In the genomic region with DNA sequence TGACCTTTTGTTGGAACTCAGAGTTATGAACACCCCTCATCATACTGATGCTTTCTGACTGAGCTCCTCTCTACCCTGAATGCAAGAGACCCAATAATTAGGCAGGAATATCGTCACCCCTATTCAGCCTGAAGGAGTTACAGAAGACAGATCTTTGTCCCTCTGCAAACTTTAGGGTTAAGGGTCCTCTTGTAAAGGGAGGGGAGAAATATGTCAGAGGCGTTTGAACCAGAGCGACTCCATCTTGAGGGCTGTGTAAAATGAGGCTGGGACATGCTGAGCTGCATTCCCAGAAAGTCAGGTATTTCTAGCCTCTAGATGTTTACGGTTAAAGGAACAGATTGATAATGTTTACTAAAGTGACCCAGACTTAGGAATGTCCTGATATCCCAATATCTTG, we compare ENCODE assay signal across 1 cellular context.
TF ChIP-seq lines count a peak whose summit lies in the region.

No MANE protein-coding gene starts in this region.

TF ChIP-seq in K562, 482 proteins besides CTCF, POLR2A, EP300 and RAD21 (continued from another document and continues in another):
- TF ChIP-seq ZNF217 (CRISPR knock-in tag; IDR thresholded peaks at IDR 0.05): no peak
- no peak for TF ChIP-seq ZNF436 (CRISPR knock-in tag; IDR thresholded peaks at IDR 0.05)
- TF ChIP-seq HDAC1 (IDR thresholded peaks at IDR 0.05): no peak
- no peak for TF ChIP-seq TFAP4 (CRISPR knock-in tag; IDR thresholded peaks at IDR 0.05; ENCODE audit: borderline replicate concordance)
- TF ChIP-seq FOXP1 (CRISPR knock-in tag; IDR thresholded peaks at IDR 0.05): no peak
- TF ChIP-seq SOX6 (IDR thresholded peaks at IDR 0.05): no peak
- no peak for TF ChIP-seq NR2C1 (IDR thresholded peaks at IDR 0.05)
- peak; percentile 90 for TF ChIP-seq NR2C1 (tag; IDR thresholded peaks at IDR 0.05)
- no peak for TF ChIP-seq TAF15 (IDR thresholded peaks at IDR 0.05; ENCODE audit: low read depth, low read length)
- no peak for TF ChIP-seq NRF1 (conservative IDR thresholded peaks at IDR 0.05 in 1 of 2, IDR thresholded peaks at IDR 0.05 in 1 of 2)
- TF ChIP-seq PATZ1 (CRISPR knock-in tag; IDR thresholded peaks at IDR 0.05; ENCODE audit: borderline replicate concordance): peak; percentile 92
- no peak for TF ChIP-seq USF1 (CRISPR knock-in tag; IDR thresholded peaks at IDR 0.05)
- TF ChIP-seq, protein P1, sequence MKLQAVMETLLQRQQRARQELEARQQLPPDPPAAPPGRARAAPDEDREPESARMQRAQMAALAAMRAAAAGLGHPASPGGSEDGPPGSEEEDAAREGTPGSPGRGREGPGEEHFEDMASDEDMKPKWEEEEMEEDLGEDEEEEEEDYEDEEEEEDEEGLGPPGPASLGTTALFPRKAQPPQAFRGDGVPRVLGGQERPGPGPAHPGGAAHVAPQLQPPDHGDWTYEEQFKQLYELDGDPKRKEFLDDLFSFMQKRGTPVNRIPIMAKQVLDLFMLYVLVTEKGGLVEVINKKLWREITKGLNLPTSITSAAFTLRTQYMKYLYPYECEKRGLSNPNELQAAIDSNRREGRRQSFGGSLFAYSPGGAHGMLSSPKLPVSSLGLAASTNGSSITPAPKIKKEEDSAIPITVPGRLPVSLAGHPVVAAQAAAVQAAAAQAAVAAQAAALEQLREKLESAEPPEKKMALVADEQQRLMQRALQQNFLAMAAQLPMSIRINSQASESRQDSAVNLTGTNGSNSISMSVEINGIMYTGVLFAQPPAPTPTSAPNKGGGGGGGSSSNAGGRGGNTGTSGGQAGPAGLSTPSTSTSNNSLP (IDR thresholded peaks at IDR 0.05; ENCODE audit: borderline replicate concordance, low read depth, low read length): no peak
- TF ChIP-seq, protein P2, sequence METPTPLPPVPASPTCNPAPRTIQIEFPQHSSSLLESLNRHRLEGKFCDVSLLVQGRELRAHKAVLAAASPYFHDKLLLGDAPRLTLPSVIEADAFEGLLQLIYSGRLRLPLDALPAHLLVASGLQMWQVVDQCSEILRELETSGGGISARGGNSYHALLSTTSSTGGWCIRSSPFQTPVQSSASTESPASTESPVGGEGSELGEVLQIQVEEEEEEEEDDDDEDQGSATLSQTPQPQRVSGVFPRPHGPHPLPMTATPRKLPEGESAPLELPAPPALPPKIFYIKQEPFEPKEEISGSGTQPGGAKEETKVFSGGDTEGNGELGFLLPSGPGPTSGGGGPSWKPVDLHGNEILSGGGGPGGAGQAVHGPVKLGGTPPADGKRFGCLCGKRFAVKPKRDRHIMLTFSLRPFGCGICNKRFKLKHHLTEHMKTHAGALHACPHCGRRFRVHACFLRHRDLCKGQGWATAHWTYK (CRISPR knock-in tag; IDR thresholded peaks at IDR 0.05): peak; percentile 96
- no peak for TF ChIP-seq CBX8 (IDR thresholded peaks at IDR 0.05; ENCODE audit: borderline replicate concordance, extremely low read depth, low read depth, low read length, poor library complexity, severe bottlenecking)
- TF ChIP-seq, protein P3, sequence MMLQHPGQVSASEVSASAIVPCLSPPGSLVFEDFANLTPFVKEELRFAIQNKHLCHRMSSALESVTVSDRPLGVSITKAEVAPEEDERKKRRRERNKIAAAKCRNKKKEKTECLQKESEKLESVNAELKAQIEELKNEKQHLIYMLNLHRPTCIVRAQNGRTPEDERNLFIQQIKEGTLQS (IDR thresholded peaks at IDR 0.05): no peak
- TF ChIP-seq, protein P3 (CRISPR knock-in tag; conservative IDR thresholded peaks at IDR 0.05): no peak
- no peak for TF ChIP-seq RAD51 (IDR thresholded peaks at IDR 0.05; ENCODE audit: borderline replicate concordance, low read depth)
- TF ChIP-seq MED1 (CRISPR knock-in tag; IDR thresholded peaks at IDR 0.05; ENCODE audit: borderline replicate concordance): no peak
- TF ChIP-seq ELF1 (tag; IDR thresholded peaks at IDR 0.05): no peak
- TF ChIP-seq ID3 (CRISPR knock-in tag; IDR thresholded peaks at IDR 0.05): peak; percentile 85
- TF ChIP-seq ID3 (tag; IDR thresholded peaks at IDR 0.05): peak; percentile 99
- TF ChIP-seq, protein P4, sequence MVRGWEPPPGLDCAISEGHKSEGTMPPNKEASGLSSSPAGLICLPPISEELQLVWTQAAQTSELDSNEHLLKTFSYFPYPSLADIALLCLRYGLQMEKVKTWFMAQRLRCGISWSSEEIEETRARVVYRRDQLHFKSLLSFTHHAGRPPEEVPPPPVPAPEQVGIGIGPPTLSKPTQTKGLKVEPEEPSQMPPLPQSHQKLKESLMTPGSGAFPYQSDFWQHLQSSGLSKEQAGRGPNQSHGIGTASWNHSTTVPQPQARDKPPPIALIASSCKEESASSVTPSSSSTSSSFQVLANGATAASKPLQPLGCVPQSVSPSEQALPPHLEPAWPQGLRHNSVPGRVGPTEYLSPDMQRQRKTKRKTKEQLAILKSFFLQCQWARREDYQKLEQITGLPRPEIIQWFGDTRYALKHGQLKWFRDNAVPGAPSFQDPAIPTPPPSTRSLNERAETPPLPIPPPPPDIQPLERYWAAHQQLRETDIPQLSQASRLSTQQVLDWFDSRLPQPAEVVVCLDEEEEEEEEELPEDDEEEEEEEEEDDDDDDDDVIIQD (CRISPR knock-in tag; IDR thresholded peaks at IDR 0.05): no peak
- no peak for TF ChIP-seq CC2D1A (IDR thresholded peaks at IDR 0.05)
- peak; percentile 86 for TF ChIP-seq ZNF57 (CRISPR knock-in tag; IDR thresholded peaks at IDR 0.05)
- TF ChIP-seq NR4A1 (CRISPR knock-in tag; IDR thresholded peaks at IDR 0.05): no peak
- TF ChIP-seq NR4A1 (tag; IDR thresholded peaks at IDR 0.05): peak; percentile 98
- peak; percentile 97 for TF ChIP-seq SMAD3 (CRISPR knock-in tag; conservative IDR thresholded peaks at IDR 0.05)
- TF ChIP-seq SMARCE1 (IDR thresholded peaks at IDR 0.05): no peak
- TF ChIP-seq DDX20 (tag; IDR thresholded peaks at IDR 0.05; ENCODE audit: low read depth): peak; percentile 93
- TF ChIP-seq MTA1 (IDR thresholded peaks at IDR 0.05; ENCODE audit: borderline replicate concordance): no peak
- TF ChIP-seq PHF8 (IDR thresholded peaks at IDR 0.05; ENCODE audit: borderline replicate concordance, low read length): no peak
- no peak for TF ChIP-seq NBN (IDR thresholded peaks at IDR 0.05; ENCODE audit: low read depth)
- TF ChIP-seq TEAD1 (CRISPR knock-in tag; IDR thresholded peaks at IDR 0.05): peak in 1 of 2 experiments; percentile 96; a peak in 2 of 4 replicates
- TF ChIP-seq TEAD2 (tag; IDR thresholded peaks at IDR 0.05): peak; percentile 85
- TF ChIP-seq RUNX1 (IDR thresholded peaks at IDR 0.05; ENCODE audit: low read depth): no peak
- no peak for TF ChIP-seq TCF3 (CRISPR knock-in tag; IDR thresholded peaks at IDR 0.05)
- peak; percentile 97 for TF ChIP-seq ZNF76 (CRISPR knock-in tag; IDR thresholded peaks at IDR 0.05; ENCODE audit: borderline replicate concordance)
- TF ChIP-seq EZH2 (IDR thresholded peaks at IDR 0.05; ENCODE audit: borderline replicate concordance, low read depth, low read length): no peak
- TF ChIP-seq ZFP1 (CRISPR knock-in tag; IDR thresholded peaks at IDR 0.05): 0 out of 2 replicates have a peak, but pooled peaks have one; percentile 67
- TF ChIP-seq, protein P5, sequence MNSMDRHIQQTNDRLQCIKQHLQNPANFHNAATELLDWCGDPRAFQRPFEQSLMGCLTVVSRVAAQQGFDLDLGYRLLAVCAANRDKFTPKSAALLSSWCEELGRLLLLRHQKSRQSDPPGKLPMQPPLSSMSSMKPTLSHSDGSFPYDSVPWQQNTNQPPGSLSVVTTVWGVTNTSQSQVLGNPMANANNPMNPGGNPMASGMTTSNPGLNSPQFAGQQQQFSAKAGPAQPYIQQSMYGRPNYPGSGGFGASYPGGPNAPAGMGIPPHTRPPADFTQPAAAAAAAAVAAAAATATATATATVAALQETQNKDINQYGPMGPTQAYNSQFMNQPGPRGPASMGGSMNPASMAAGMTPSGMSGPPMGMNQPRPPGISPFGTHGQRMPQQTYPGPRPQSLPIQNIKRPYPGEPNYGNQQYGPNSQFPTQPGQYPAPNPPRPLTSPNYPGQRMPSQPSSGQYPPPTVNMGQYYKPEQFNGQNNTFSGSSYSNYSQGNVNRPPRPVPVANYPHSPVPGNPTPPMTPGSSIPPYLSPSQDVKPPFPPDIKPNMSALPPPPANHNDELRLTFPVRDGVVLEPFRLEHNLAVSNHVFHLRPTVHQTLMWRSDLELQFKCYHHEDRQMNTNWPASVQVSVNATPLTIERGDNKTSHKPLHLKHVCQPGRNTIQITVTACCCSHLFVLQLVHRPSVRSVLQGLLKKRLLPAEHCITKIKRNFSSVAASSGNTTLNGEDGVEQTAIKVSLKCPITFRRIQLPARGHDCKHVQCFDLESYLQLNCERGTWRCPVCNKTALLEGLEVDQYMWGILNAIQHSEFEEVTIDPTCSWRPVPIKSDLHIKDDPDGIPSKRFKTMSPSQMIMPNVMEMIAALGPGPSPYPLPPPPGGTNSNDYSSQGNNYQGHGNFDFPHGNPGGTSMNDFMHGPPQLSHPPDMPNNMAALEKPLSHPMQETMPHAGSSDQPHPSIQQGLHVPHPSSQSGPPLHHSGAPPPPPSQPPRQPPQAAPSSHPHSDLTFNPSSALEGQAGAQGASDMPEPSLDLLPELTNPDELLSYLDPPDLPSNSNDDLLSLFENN (IDR thresholded peaks at IDR 0.05; ENCODE audit: low read depth in 2 of 2, low read length in 2 of 2): no peak
- no peak for TF ChIP-seq NR2F6 (CRISPR knock-in tag; IDR thresholded peaks at IDR 0.05)
- TF ChIP-seq E2F8 (IDR thresholded peaks at IDR 0.05; ENCODE audit: low read depth, partially characterized antibody): no peak
- TF ChIP-seq FOXK1 (CRISPR knock-in tag; IDR thresholded peaks at IDR 0.05; ENCODE audit: borderline replicate concordance): no peak
- TF ChIP-seq FOXA1 (IDR thresholded peaks at IDR 0.05; ENCODE audit: borderline replicate concordance): no peak
- no peak for TF ChIP-seq MIER1 (IDR thresholded peaks at IDR 0.05; ENCODE audit: low read depth)
- TF ChIP-seq NEUROD1 (IDR thresholded peaks at IDR 0.05; ENCODE audit: borderline replicate concordance, low read depth, low read length, partially characterized antibody): no peak
- no peak for TF ChIP-seq POLR2G (IDR thresholded peaks at IDR 0.05; ENCODE audit: low read depth, low read length)
- TF ChIP-seq THRB (CRISPR knock-in tag; conservative IDR thresholded peaks at IDR 0.05): no peak
- no peak for TF ChIP-seq SIX5 (IDR thresholded peaks at IDR 0.05; ENCODE audit: borderline replicate concordance in 1 of 2, insufficient read depth in 1 of 2, low read depth in 1 of 2, low read length in 2 of 2)
